ENCODE assay signal across 23 cellular contexts in the genomic region with DNA sequence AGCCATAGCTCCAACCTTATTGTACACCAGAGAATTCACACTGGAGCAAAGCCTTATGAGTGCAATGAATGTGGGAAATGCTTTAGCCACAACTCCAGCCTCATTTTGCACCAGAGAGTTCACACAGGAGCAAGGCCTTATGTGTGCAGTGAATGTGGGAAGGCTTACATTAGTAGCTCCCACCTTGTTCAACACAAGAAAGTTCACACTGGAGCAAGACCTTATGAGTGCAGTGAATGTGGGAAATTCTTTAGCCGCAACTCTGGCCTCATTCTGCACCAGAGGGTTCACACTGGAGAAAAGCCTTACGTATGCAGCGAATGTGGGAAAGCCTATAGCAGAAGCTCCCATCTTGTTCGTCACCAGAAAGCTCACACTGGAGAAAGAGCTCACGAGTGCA. TPM values are rescaled to one million over a fixed set of nuclear protein-coding genes. Genes with fewer than 3 reads are reported as not detected.
"Had no signal": no experiment of that assay in that cellular context is flagged by ENCODE, and none has a peak within 500 bp of the region (broad histone marks: within the 10 kb centered on the region; RNA-seq: fewer than 3 reads in every experiment).

No MANE protein-coding gene starts in this region.

- H3K27ac ChIP-seq: SJSA1, SK-N-MC had no signal

- DNase-seq: Karpas-422, KG1, MG63, NCI-H1092, NCI-H1105 treated with DMSO at 0.1 percent for 48 hours, NCI-H1417 treated with DMSO at 0.1 percent for 48 hours, NCI-H146, NCI-H187, NCI-H2029, NCI-H2081 treated with DMSO at 0.1 percent for 48 hours, NCI-H2171, NCI-H226, NCI-H446, NCI-H510A, NCI-H524 treated with DMSO at 0.1 percent for 48 hours, NCI-H69, NCI-H774, Right ventricle myocardium superior, RPMI8226, SIG-M5 had no signal

- H3K4me3 ChIP-seq: MG63, SJSA1, SK-N-MC had no signal

- H3K27me3 ChIP-seq: MG63, SJSA1 had no signal

RNA-seq across cellular contexts. Expression of gene ZNF304, which starts 6.3 kb away (rescaled TPM):
- total RNA-seq: HT-29 had no signal
